Comparison of ENCODE assay signal across 31 cellular contexts in genomic region chr12:23433121-23433520, GRCh38.
A peak's percentile ranks its signal among the peaks of the same experiment; 100 is the strongest.
DNase-seq lines count a peak whose midpoint lies in the region; ATAC-seq, FAIRE-seq and TF ChIP-seq lines count a peak whose summit lies in the region.
"Had no signal": no experiment of that assay in that cellular context is flagged by ENCODE, and none has a peak within 500 bp of the region (broad histone marks: within the 10 kb centered on the region; RNA-seq: fewer than 3 reads in every experiment).

No MANE protein-coding gene starts in this region.

- no peak for TF ChIP-seq CTCF in K562 (IDR thresholded peaks at IDR 0.05 in 2 of 3, conservative IDR thresholded peaks at IDR 0.05 in 1 of 3; ENCODE audit: insufficient read depth in 2 of 3, low read depth in 1 of 3, low read length in 3 of 3)

- H3K27ac ChIP-seq in K562 (ENCODE audit: extremely low read depth, low read depth, low read length), result no peak overlapping the region
- H3K27ac ChIP-seq: 22Rv1; A549; BLaER1; BLaER1 treated with 17β-estradiol and CSF1 and Interleukin-3, amounts not matched to agents 10 nM and 100 nM; C4-2B had no signal

- no peaks in the 10 kb centered on the region for H3K9me3 ChIP-seq in K562 (replicated peaks; ENCODE audit: control insufficient read depth, insufficient read depth, low read depth, low read length)
- H3K9me3 ChIP-seq: BE2C; BLaER1; BLaER1 treated with 17β-estradiol and CSF1 and Interleukin-3, amounts not matched to agents 10 nM and 100 nM; Caco-2 had no signal

- H3K27me3 ChIP-seq in K562 (ENCODE audit: control insufficient read depth in 2 of 2, insufficient read depth in 2 of 2, low read length in 2 of 2), result no peaks in the 10 kb centered on the region
- H3K27me3 ChIP-seq: BE2C; BLaER1; BLaER1 treated with 17β-estradiol and CSF1 and Interleukin-3, amounts not matched to agents 10 nM and 100 nM had no signal

- H3K9me1 ChIP-seq in K562 (ENCODE audit: control insufficient read depth, insufficient read depth, low read length), result no peaks in the 10 kb centered on the region

- DNase-seq in K562 (ENCODE audit: extremely low read depth in 1 of 4, low spot score in 3 of 4) (no peak), NCI-H69 (lab: John Stamatoyannopoulos, UW) (no peak), islet precursor cell (no peak)
- DNase-seq: 8988T; ACHN; AML-193; BE2C; C1 segment of cervical spinal cord; Caco-2; Calu3; CD4-positive, alpha-beta memory T cell; CD4-positive, alpha-beta T cell; CD4-positive, CD25-positive, alpha-beta regulatory T cell; CD8-positive, alpha-beta memory T cell; CD8-positive, alpha-beta T cell; COR-L47; DMS 273 treated with DMSO at 0.1 percent for 48 hours; DMS153; DMS53; DMS79; DMS79 treated with DMSO at 0.1 percent for 48 hours; DND-41; EL had no signal

- intact Hi-C loops in K562 (cut with micrococcal nuclease), result no loop called here

- H3K4me2 ChIP-seq in K562 (ENCODE audit: insufficient read depth, low read length), result no peak overlapping the region
- H3K4me2 ChIP-seq: A549; BLaER1; BLaER1 treated with 17β-estradiol and CSF1 and Interleukin-3, amounts not matched to agents 10 nM and 100 nM had no signal

- no peak for ATAC-seq in K562
- ATAC-seq: A549; CD8-positive, alpha-beta T cell had no signal

- H3K9ac ChIP-seq in K562 (ENCODE audit: insufficient read depth in 1 of 2, low read depth in 2 of 2, low read length in 2 of 2), result no peak overlapping the region
- H3K9ac ChIP-seq: BLaER1; BLaER1 treated with 17β-estradiol and CSF1 and Interleukin-3, amounts not matched to agents 10 nM and 100 nM had no signal

- H3K36me3 ChIP-seq in K562 (ENCODE audit: control insufficient read depth, insufficient read depth, low read length), result no peaks in the 10 kb centered on the region; the same call in 2 of the 3 replicates
- H3K36me3 ChIP-seq: BE2C; BLaER1; BLaER1 treated with 17β-estradiol and CSF1 and Interleukin-3, amounts not matched to agents 10 nM and 100 nM had no signal

- no peaks in the 10 kb centered on the region; a peak in 1 of 5 replicates for H3K4me1 ChIP-seq in K562 (replicated peaks in 1 of 2; ENCODE audit: control insufficient read depth in 2 of 2, insufficient read depth in 2 of 2, low read length in 2 of 2)
- H3K4me1 ChIP-seq: A549; BE2C; BLaER1; BLaER1 treated with 17β-estradiol and CSF1 and Interleukin-3, amounts not matched to agents 10 nM and 100 nM; Caco-2 had no signal

- CTCF ChIA-PET in K562 (lab: Yijun Ruan, JAX; ENCODE audit: low intra/inter-chr PET ratio), result no interaction called here

- no TSS peak for BruUV-seq in K562 (replicated peaks; lab: Mats Ljungman, UMichigan)

- H2AFZ ChIP-seq in K562 (ENCODE audit: low read depth, low read length), result no peak overlapping the region

- no peaks in the 10 kb centered on the region for H3K79me2 ChIP-seq in K562 (ENCODE audit: control insufficient read depth, insufficient read depth, low read length)

- H3K4me3 ChIP-seq in K562, result no peak overlapping the region
- H3K4me3 ChIP-seq: A549; BLaER1; BLaER1 treated with 17β-estradiol and CSF1 and Interleukin-3, amounts not matched to agents 10 nM and 100 nM had no signal

- no peaks in the 10 kb centered on the region for H4K20me1 ChIP-seq in K562 (replicated peaks; ENCODE audit: control insufficient read depth, insufficient read depth, low read length)
- H4K20me1 ChIP-seq: BLaER1; BLaER1 treated with 17β-estradiol and CSF1 and Interleukin-3, amounts not matched to agents 10 nM and 100 nM had no signal

- no peak for TF ChIP-seq RAD21 in K562 (CRISPR knock-in tag; conservative IDR thresholded peaks at IDR 0.05 in 1 of 2, IDR thresholded peaks at IDR 0.05 in 1 of 2)

- in situ Hi-C loops in K562 (cut with MboI), result no loop called here

- TF ChIP-seq EP300 in K562 (IDR thresholded peaks at IDR 0.05; ENCODE audit: low read length), result no peak

- POLR2A ChIA-PET in K562 (lab: Yijun Ruan, JAX), result interaction anchor here (0.7 kb wide), 1 partner anchor 66 kb away, joined by 3 read pairs; no protein-coding TSS in a partner anchor

- FAIRE-seq in K562 (lab: Jason Lieb, UNC) (no peak), islet of Langerhans (lab: Jason Lieb, UNC) (peak; percentile 36)
- FAIRE-seq: A204.1, A549, D721Med had no signal

- TF ChIP-seq POLR2A in K562 (conservative IDR thresholded peaks at IDR 0.05), result no peak

TF ChIP-seq in K562, 482 proteins besides CTCF, POLR2A, EP300 and RAD21:
- peak; percentile 79 for TF ChIP-seq ZBTB40 (IDR thresholded peaks at IDR 0.05)
- peak; percentile 51; the same call in 1 of the 2 replicates for TF ChIP-seq ZBTB40 (CRISPR knock-in tag; IDR thresholded peaks at IDR 0.05)
- no peak for TF ChIP-seq RBBP5 (IDR thresholded peaks at IDR 0.05; ENCODE audit: borderline replicate concordance, insufficient read depth, low read length, poor library complexity, severe bottlenecking)
TF ChIP-seq in K562: peak in this region for 1.
